In genomic region chr1:109954180-109954579, GRCh38 we compare ENCODE assay signal across 1 cellular context.
TF ChIP-seq lines count a peak whose summit lies in the region.

No MANE protein-coding gene starts in this region.

TF ChIP-seq in SK-N-SH, 30 proteins besides CTCF, POLR2A, EP300 and RAD21:
- TF ChIP-seq REST (IDR thresholded peaks at IDR 0.05; ENCODE audit: low read depth, low read length), result no peak
- TF ChIP-seq TCF12 (IDR thresholded peaks at IDR 0.05), result peak; percentile 51; the same call in 1 of the 2 replicates
